Comparison of ENCODE assay signal across 20 cellular contexts in the genomic region with DNA sequence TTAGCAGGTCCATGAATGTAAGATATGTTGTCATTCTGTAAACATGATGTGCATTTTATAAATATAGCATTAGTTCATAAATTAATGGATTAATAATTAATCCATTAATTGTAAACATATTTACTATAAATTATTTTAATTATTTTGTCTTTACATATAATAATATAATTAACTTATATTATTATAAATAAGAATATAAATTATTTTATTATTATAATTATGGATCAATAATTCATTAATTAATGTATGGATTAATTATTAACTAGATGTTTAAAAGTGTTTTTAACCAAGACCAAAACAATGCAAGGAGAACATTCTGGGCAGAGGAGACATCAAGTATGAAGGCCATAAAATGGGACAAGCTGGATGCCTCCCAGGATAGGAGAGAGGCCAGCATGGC.
DNase-seq lines count a peak whose midpoint lies in the region; ATAC-seq, FAIRE-seq and TF ChIP-seq lines count a peak whose summit lies in the region.
"Had no signal": no experiment of that assay in that cellular context is flagged by ENCODE, and none has a peak within 500 bp of the region (broad histone marks: within the 10 kb centered on the region; RNA-seq: fewer than 3 reads in every experiment).

No MANE protein-coding gene starts in this region.

- ATAC-seq in pancreas (no peak), GM19452 (IDR thresholded peaks at IDR 0.05; ENCODE audit: unreplicated experiment) (no peak), psoas muscle (no peak)
- ATAC-seq: A549, HepG2 had no signal

- H3K4me3 Mint-ChIP-seq in MCF 10A (ENCODE audit: unreplicated experiment): no peak overlapping the region
- H3K4me3 Mint-ChIP-seq: HFFc6 had no signal

- POLR2A ChIA-PET in MCF 10A (lab: Yijun Ruan, JAX): no interaction called here

- no peaks in the 10 kb centered on the region for H3K79me2 ChIP-seq in mammary epithelial cell (ENCODE audit: insufficient read depth, low read length)

- H3K27me3 ChIP-seq in mammary epithelial cell (ENCODE audit: insufficient read depth, low read length): no peaks in the 10 kb centered on the region
- no peaks in the 10 kb centered on the region for H3K27me3 ChIP-seq in pancreas
- H3K27me3 ChIP-seq in psoas muscle (ENCODE audit: insufficient read depth in 3 of 3, low read length in 2 of 3): no peaks in the 10 kb centered on the region
- H3K27me3 ChIP-seq: BE2C had no signal

- H3K9me3 Mint-ChIP-seq in MCF 10A (ENCODE audit: unreplicated experiment): peaks cover 25% of the 10 kb centered on the region

- H3K27me3 Mint-ChIP-seq in MCF 10A (ENCODE audit: insufficient read depth, unreplicated experiment): no peaks in the 10 kb centered on the region
- H3K27me3 Mint-ChIP-seq: CD4-positive, alpha-beta memory T cell had no signal

- H4K20me1 ChIP-seq in mammary epithelial cell (ENCODE audit: insufficient read depth, low read length): no peaks in the 10 kb centered on the region

- no peak overlapping the region for H3K4me3 ChIP-seq in mammary epithelial cell (replicated peaks in 1 of 3; ENCODE audit: insufficient read depth in 1 of 3, low read depth in 2 of 3, low read length in 3 of 3)
- no peak overlapping the region for H3K4me3 ChIP-seq in pancreas
- H3K4me3 ChIP-seq in psoas muscle: no peak overlapping the region
- H3K4me3 ChIP-seq: A549 had no signal

- H3K9ac ChIP-seq in mammary epithelial cell (ENCODE audit: insufficient read depth, low read length): no peak overlapping the region

- CTCF ChIA-PET in MCF 10A (lab: Yijun Ruan, JAX) (no interaction called here), mammary epithelial cell (lab: Charles Lee; ENCODE audit: low non-redundant PET) (no interaction called here)

- no peak overlapping the region for H2AFZ ChIP-seq in mammary epithelial cell (ENCODE audit: low read depth, low read length)

- H3K36me3 ChIP-seq in mammary epithelial cell (ENCODE audit: insufficient read depth, low read length) (no peaks in the 10 kb centered on the region), pancreas (no peaks in the 10 kb centered on the region), psoas muscle (ENCODE audit: insufficient read depth in 1 of 2, low read depth in 1 of 2) (no peaks in the 10 kb centered on the region)
- H3K36me3 ChIP-seq: BE2C had no signal

- TF ChIP-seq CTCF in MCF 10A (IDR thresholded peaks at IDR 0.05; ENCODE audit: unreplicated experiment) (no peak), mammary epithelial cell (conservative IDR thresholded peaks at IDR 0.05 in 1 of 2, IDR thresholded peaks at IDR 0.05 in 1 of 2; ENCODE audit: extremely low read depth in 1 of 2, insufficient read depth in 1 of 2, low read depth in 1 of 2, low read length in 2 of 2) (no peak), pancreas (IDR thresholded peaks at IDR 0.05) (no peak), psoas muscle (IDR thresholded peaks at IDR 0.05) (no peak)

- no peaks in the 10 kb centered on the region for H3K4me1 ChIP-seq in mammary epithelial cell (ENCODE audit: insufficient read depth, low read length)
- H3K4me1 ChIP-seq in pancreas: no peaks in the 10 kb centered on the region
- no peaks in the 10 kb centered on the region for H3K4me1 ChIP-seq in psoas muscle
- H3K4me1 ChIP-seq: A549, BE2C had no signal

- no peak for DNase-seq in MCF 10A (ENCODE audit: unreplicated experiment)
- DNase-seq in mammary epithelial cell: no peak
- no peak for DNase-seq in frontal cortex (ENCODE audit: low spot score in 2 of 2)
- no peak for DNase-seq in pancreas
- DNase-seq in cerebellum (ENCODE audit: low spot score): no peak
- DNase-seq in psoas muscle: no peak
- DNase-seq: BE2C; CD4-positive, alpha-beta memory T cell; DMS153; DND-41; GF-D8; HCEC 1CT; HFFc6 had no signal

- intact Hi-C loops in MCF 10A (cut with micrococcal nuclease) (loop anchor here (5.0 to 10.0 kb wide), 2 partner anchors 168 to 390 kb away; no protein-coding TSS in a partner anchor), mammary epithelial cell (cut with micrococcal nuclease) (no loop called here), pancreas (cut with DNase I) (no loop called here), psoas muscle (cut with DNase I) (no loop called here)

- H3K27ac Mint-ChIP-seq in MCF 10A (ENCODE audit: low read depth, unreplicated experiment): peak overlapping the region; percentile 59
- H3K27ac Mint-ChIP-seq: HFFc6 had no signal

- BruUV-seq in MCF 10A (replicated peaks; lab: Mats Ljungman, UMichigan): no TSS peak
- BruUV-seq in mammary epithelial cell (replicated peaks; lab: Mats Ljungman, UMichigan): no TSS peak

- H3K4me2 ChIP-seq in mammary epithelial cell (ENCODE audit: insufficient read depth, low read depth, low read length): no peak overlapping the region
- H3K4me2 ChIP-seq: A549 had no signal

- H3K27ac ChIP-seq in mammary epithelial cell (ENCODE audit: insufficient read depth, low read depth, low read length) (no peak overlapping the region), pancreas (no peak overlapping the region), psoas muscle (no peak overlapping the region)
- H3K27ac ChIP-seq: A549, C4-2B had no signal

- peaks cover 11% of the 10 kb centered on the region for H3K4me1 Mint-ChIP-seq in MCF 10A (ENCODE audit: insufficient read depth, unreplicated experiment)

- in situ Hi-C loops in mammary epithelial cell (cut with MboI; ENCODE audit: low sequenced_read_pairs in 2 of 2): loop anchor here (5.0 to 25.0 kb wide), 2 partner anchors 158 to 503 kb away; no protein-coding TSS in a partner anchor

- FAIRE-seq in TTC549 (lab: Jason Lieb, UNC) (peak; percentile 88), frontal cortex (lab: Jason Lieb, UNC) (peak; percentile 98), pancreas (lab: Jason Lieb, UNC) (peak; percentile 66)
- FAIRE-seq: A549, D721Med, HepG2, HTR-8/SVneo had no signal

- H3K36me3 Mint-ChIP-seq in MCF 10A (ENCODE audit: insufficient read depth, unreplicated experiment): no peaks in the 10 kb centered on the region

- dilution Hi-C loops in mammary epithelial cell (cut with HindIII; ENCODE audit: low sequenced_read_pairs): no loop called here

- H3K9me3 ChIP-seq in mammary epithelial cell (replicated peaks; ENCODE audit: insufficient read depth, low read length) (no peaks in the 10 kb centered on the region), pancreas (no peaks in the 10 kb centered on the region), psoas muscle (no peaks in the 10 kb centered on the region)
- H3K9me3 ChIP-seq: A549, BE2C had no signal
